1 cellular context compared by ENCODE assay signal in the genomic region with DNA sequence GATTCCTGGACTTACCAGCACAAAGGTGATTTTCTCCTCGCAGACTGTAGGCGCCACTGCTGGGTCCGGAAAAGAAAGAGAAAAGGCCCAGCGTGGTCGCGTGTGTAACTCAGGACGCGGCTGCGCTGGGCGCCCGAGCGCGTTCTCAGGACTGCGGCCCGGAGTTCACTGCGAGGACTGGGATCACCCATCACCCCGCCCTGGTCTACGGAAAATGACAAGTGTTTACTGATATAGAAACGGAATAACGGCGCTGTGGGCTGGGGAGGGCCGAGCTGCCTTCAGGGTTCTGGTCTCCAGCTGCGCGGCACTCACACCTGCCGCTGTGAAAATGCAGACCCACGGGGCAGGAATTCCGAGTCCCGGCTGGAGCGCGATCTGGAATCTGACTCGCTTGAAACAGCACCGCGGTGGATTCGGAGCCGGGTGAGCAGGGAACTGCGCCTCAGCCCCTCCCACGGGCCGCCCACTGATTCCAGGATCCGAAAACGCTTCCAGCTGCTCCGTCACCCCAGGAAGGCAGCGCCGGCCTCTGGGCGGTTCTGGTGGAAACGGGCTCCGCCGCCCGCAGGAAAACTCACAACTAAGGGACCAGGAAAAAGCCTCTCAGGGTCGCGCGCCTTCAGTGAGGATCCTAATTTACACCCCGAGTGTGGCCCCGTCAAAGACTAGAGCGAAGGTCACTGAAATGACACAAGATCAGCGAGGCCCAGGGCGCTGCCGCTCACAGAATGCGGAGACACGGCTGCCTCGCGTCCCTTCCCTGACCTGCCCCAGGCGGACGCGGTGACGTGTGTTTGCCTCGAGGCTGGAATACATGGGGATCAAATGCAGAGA.
A peak's percentile ranks its signal among the peaks of the same experiment; 100 is the strongest.
TF ChIP-seq lines count a peak whose summit lies in the region.

No MANE protein-coding gene starts in this region.

TF ChIP-seq in HepG2, 621 proteins besides CTCF, POLR2A, EP300 and RAD21 (continued from another document and continues in another):
- TF ChIP-seq HMG20B (CRISPR knock-in tag; conservative IDR thresholded peaks at IDR 0.05) (peak; percentile 9; the same call in 1 of the 2 replicates), SRSF4 (IDR thresholded peaks at IDR 0.05; ENCODE audit: low read depth, low read length, poor library complexity, severe bottlenecking) (no peak), GFI1 (CRISPR knock-in tag; IDR thresholded peaks at IDR 0.05; ENCODE audit: borderline replicate concordance) (no peak), ZNF547 (CRISPR knock-in tag; IDR thresholded peaks at IDR 0.05) (peak; percentile 76), DZIP1 (CRISPR knock-in tag; IDR thresholded peaks at IDR 0.05) (peak; percentile 61; the same call in 1 of the 2 replicates), HINFP (CRISPR knock-in tag; IDR thresholded peaks at IDR 0.05; ENCODE audit: low read depth) (peak; percentile 97), ZNF580 (CRISPR knock-in tag; IDR thresholded peaks at IDR 0.05; ENCODE audit: borderline replicate concordance, low read depth) (0 out of 2 replicates have a peak, but pooled peaks have one; percentile 38), NCOA2 (CRISPR knock-in tag; IDR thresholded peaks at IDR 0.05) (peak; percentile 35; the same call in 1 of the 2 replicates), ZNF225 (CRISPR knock-in tag; IDR thresholded peaks at IDR 0.05) (peak; percentile 84), ZNF317 (CRISPR knock-in tag; IDR thresholded peaks at IDR 0.05) (peak; percentile 80; the same call in 1 of the 2 replicates), GPN1 (CRISPR knock-in tag; IDR thresholded peaks at IDR 0.05; ENCODE audit: borderline replicate concordance) (no peak), SNAI1 (CRISPR knock-in tag; IDR thresholded peaks at IDR 0.05; ENCODE audit: borderline replicate concordance) (0 out of 2 replicates have a peak, but pooled peaks have one; percentile 72), SATB2 (CRISPR knock-in tag; IDR thresholded peaks at IDR 0.05) (peak; percentile 75; the same call in 1 of the 2 replicates), MATR3 (CRISPR knock-in tag; IDR thresholded peaks at IDR 0.05) (no peak), TBP (CRISPR knock-in tag; IDR thresholded peaks at IDR 0.05) (no peak), ZNF567 (CRISPR knock-in tag; IDR thresholded peaks at IDR 0.05; ENCODE audit: borderline replicate concordance) (peak; percentile 89; the same call in 1 of the 2 replicates), MAFK (conservative IDR thresholded peaks at IDR 0.05 in 1 of 2, IDR thresholded peaks at IDR 0.05 in 1 of 2; ENCODE audit: low read length in 2 of 2) (no peak), ZNF619 (CRISPR knock-in tag; IDR thresholded peaks at IDR 0.05) (peak; percentile 92), ZBTB7B (CRISPR knock-in tag; IDR thresholded peaks at IDR 0.05) (peak; percentile 44), SAP130 (CRISPR knock-in tag; IDR thresholded peaks at IDR 0.05; ENCODE audit: low read depth) (peak; percentile 74), ZNF460 (CRISPR knock-in tag; IDR thresholded peaks at IDR 0.05; ENCODE audit: borderline replicate concordance) (no peak), XBP1 (CRISPR knock-in tag; IDR thresholded peaks at IDR 0.05) (no peak), DMAP1 (CRISPR knock-in tag; IDR thresholded peaks at IDR 0.05) (peak; percentile 82), ZNF644 (CRISPR knock-in tag; IDR thresholded peaks at IDR 0.05; ENCODE audit: low read depth) (peak; percentile 58; the same call in 1 of the 2 replicates), ZNF772 (CRISPR knock-in tag; IDR thresholded peaks at IDR 0.05) (peak; percentile 26; the same call in 1 of the 2 replicates), TEAD3 (CRISPR knock-in tag; optimal IDR thresholded peaks at IDR 0.05; ENCODE audit: borderline replicate concordance) (peak; percentile 44), ZNF883 (CRISPR knock-in tag; IDR thresholded peaks at IDR 0.05; ENCODE audit: not compliant biosample characterization) (peak; percentile 49), THRA (CRISPR knock-in tag; IDR thresholded peaks at IDR 0.05; ENCODE audit: borderline replicate concordance) (peak; percentile 65; the same call in 1 of the 2 replicates), SP5 (CRISPR knock-in tag; IDR thresholded peaks at IDR 0.05; ENCODE audit: borderline replicate concordance, low read depth) (peak; percentile 42), GATAD1 (CRISPR knock-in tag; IDR thresholded peaks at IDR 0.05) (no peak; the same call in 1 of the 2 replicates), PAX8 (CRISPR knock-in tag; IDR thresholded peaks at IDR 0.05; ENCODE audit: borderline replicate concordance) (no peak), SRY (CRISPR knock-in tag; IDR thresholded peaks at IDR 0.05) (peak; percentile 63; the same call in 1 of the 2 replicates), PLSCR1 (CRISPR knock-in tag; IDR thresholded peaks at IDR 0.05; ENCODE audit: borderline replicate concordance) (no peak), CAMTA2 (CRISPR knock-in tag; IDR thresholded peaks at IDR 0.05; ENCODE audit: borderline replicate concordance) (no peak; the same call in 1 of the 2 replicates), ZNF501 (CRISPR knock-in tag; IDR thresholded peaks at IDR 0.05) (peak; percentile 97), ZSCAN29 (CRISPR knock-in tag; conservative IDR thresholded peaks at IDR 0.05) (peak; percentile 95), ZNF367 (CRISPR knock-in tag; IDR thresholded peaks at IDR 0.05; ENCODE audit: borderline replicate concordance) (0 out of 2 replicates have a peak, but pooled peaks have one; percentile 27), NR2F6 (IDR thresholded peaks at IDR 0.05) (0 out of 2 replicates have a peak, but pooled peaks have one; percentile 13), NR2F6 (CRISPR knock-in tag; IDR thresholded peaks at IDR 0.05) (peak; percentile 61), MTF1 (CRISPR knock-in tag; IDR thresholded peaks at IDR 0.05) (0 out of 2 replicates have a peak, but pooled peaks have one; percentile 25), MTA1 (CRISPR knock-in tag; IDR thresholded peaks at IDR 0.05; ENCODE audit: borderline replicate concordance) (peak; percentile 66; the same call in 1 of the 2 replicates), ERF (CRISPR knock-in tag; IDR thresholded peaks at IDR 0.05) (peak; percentile 64), SALL2 (CRISPR knock-in tag; IDR thresholded peaks at IDR 0.05) (peak; percentile 89), NR2F1 (CRISPR knock-in tag; IDR thresholded peaks at IDR 0.05) (peak; percentile 36 to 40; a peak in 1 of 4 replicates), ZNF430 (CRISPR knock-in tag; IDR thresholded peaks at IDR 0.05) (peak; percentile 90), ZNF326 (CRISPR knock-in tag; IDR thresholded peaks at IDR 0.05; ENCODE audit: borderline replicate concordance) (no peak), ZBTB8A (CRISPR knock-in tag; IDR thresholded peaks at IDR 0.05; ENCODE audit: borderline replicate concordance, low read depth) (peak; percentile 48; the same call in 1 of the 2 replicates), NR2F2 (IDR thresholded peaks at IDR 0.05; ENCODE audit: borderline replicate concordance, low read depth) (no peak), ZNF24 (IDR thresholded peaks at IDR 0.05) (no peak), ZKSCAN1 (IDR thresholded peaks at IDR 0.05; ENCODE audit: low read length) (no peak), ZNF776 (CRISPR knock-in tag; IDR thresholded peaks at IDR 0.05) (peak; percentile 22; the same call in 1 of the 2 replicates), NONO (IDR thresholded peaks at IDR 0.05) (no peak), NONO (CRISPR knock-in tag; conservative IDR thresholded peaks at IDR 0.05) (no peak), STAG1 (CRISPR knock-in tag; IDR thresholded peaks at IDR 0.05) (peak; percentile 46), HNRNPLL (IDR thresholded peaks at IDR 0.05; ENCODE audit: low read depth, low read length, poor library complexity, severe bottlenecking) (peak; percentile 89)
- TF ChIP-seq, protein P1, sequence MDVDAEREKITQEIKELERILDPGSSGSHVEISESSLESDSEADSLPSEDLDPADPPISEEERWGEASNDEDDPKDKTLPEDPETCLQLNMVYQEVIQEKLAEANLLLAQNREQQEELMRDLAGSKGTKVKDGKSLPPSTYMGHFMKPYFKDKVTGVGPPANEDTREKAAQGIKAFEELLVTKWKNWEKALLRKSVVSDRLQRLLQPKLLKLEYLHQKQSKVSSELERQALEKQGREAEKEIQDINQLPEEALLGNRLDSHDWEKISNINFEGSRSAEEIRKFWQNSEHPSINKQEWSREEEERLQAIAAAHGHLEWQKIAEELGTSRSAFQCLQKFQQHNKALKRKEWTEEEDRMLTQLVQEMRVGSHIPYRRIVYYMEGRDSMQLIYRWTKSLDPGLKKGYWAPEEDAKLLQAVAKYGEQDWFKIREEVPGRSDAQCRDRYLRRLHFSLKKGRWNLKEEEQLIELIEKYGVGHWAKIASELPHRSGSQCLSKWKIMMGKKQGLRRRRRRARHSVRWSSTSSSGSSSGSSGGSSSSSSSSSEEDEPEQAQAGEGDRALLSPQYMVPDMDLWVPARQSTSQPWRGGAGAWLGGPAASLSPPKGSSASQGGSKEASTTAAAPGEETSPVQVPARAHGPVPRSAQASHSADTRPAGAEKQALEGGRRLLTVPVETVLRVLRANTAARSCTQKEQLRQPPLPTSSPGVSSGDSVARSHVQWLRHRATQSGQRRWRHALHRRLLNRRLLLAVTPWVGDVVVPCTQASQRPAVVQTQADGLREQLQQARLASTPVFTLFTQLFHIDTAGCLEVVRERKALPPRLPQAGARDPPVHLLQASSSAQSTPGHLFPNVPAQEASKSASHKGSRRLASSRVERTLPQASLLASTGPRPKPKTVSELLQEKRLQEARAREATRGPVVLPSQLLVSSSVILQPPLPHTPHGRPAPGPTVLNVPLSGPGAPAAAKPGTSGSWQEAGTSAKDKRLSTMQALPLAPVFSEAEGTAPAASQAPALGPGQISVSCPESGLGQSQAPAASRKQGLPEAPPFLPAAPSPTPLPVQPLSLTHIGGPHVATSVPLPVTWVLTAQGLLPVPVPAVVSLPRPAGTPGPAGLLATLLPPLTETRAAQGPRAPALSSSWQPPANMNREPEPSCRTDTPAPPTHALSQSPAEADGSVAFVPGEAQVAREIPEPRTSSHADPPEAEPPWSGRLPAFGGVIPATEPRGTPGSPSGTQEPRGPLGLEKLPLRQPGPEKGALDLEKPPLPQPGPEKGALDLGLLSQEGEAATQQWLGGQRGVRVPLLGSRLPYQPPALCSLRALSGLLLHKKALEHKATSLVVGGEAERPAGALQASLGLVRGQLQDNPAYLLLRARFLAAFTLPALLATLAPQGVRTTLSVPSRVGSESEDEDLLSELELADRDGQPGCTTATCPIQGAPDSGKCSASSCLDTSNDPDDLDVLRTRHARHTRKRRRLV (CRISPR knock-in tag; IDR thresholded peaks at IDR 0.05) = peak; percentile 73
- TF ChIP-seq, protein P2, sequence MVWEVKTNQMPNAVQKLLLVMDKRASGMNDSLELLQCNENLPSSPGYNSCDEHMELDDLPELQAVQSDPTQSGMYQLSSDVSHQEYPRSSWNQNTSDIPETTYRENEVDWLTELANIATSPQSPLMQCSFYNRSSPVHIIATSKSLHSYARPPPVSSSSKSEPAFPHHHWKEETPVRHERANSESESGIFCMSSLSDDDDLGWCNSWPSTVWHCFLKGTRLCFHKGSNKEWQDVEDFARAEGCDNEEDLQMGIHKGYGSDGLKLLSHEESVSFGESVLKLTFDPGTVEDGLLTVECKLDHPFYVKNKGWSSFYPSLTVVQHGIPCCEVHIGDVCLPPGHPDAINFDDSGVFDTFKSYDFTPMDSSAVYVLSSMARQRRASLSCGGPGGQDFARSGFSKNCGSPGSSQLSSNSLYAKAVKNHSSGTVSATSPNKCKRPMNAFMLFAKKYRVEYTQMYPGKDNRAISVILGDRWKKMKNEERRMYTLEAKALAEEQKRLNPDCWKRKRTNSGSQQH (CRISPR knock-in tag; IDR thresholded peaks at IDR 0.05; ENCODE audit: low read depth) = peak; percentile 87
